17 cellular contexts compared by ENCODE assay signal in genomic region chr4:148735432-148736155, GRCh38.
DNase-seq lines count a peak whose midpoint lies in the region; ATAC-seq, FAIRE-seq and TF ChIP-seq lines count a peak whose summit lies in the region.
"Had no signal": no experiment of that assay in that cellular context is flagged by ENCODE, and none has a peak within 500 bp of the region (broad histone marks: within the 10 kb centered on the region; RNA-seq: fewer than 3 reads in every experiment).

No MANE protein-coding gene starts in this region.

- H3K4me1 Mint-ChIP-seq in activated T-helper 2 cell treated with anti-CD3 and anti-CD28 coated beads, Interferon-gamma antibody, Interleukin-2, Interleukin-4, amounts not matched to agents 10 μg/mL and 5 μg/mL and 100 μg/mL, durations not matched to agents 14 hours and 24 hours and 36 hours (ENCODE audit: low read depth), result no peaks in the 10 kb centered on the region

- intact Hi-C loops in activated T-helper 2 cell treated with anti-CD3 and anti-CD28 coated beads, Interferon-gamma antibody, Interleukin-2, Interleukin-4, amounts not matched to agents 10 μg/mL and 5 μg/mL and 100 μg/mL, durations not matched to agents 14 hours and 24 hours and 36 hours (cut with micrococcal nuclease), result no loop called here

- H3K4me1 ChIP-seq in Peyer's patch, result no peaks in the 10 kb centered on the region
- H3K4me1 ChIP-seq: right atrium auricular region had no signal

- no peaks in the 10 kb centered on the region for H3K36me3 Mint-ChIP-seq in activated T-helper 2 cell treated with anti-CD3 and anti-CD28 coated beads, Interferon-gamma antibody, Interleukin-2, Interleukin-4, amounts not matched to agents 10 μg/mL and 5 μg/mL and 100 μg/mL, durations not matched to agents 14 hours and 24 hours and 36 hours (ENCODE audit: low read depth)

- no peak overlapping the region for H3K4me3 ChIP-seq in Peyer's patch
- H3K4me3 ChIP-seq: K562, right atrium auricular region, thyroid gland had no signal

- no peak overlapping the region for H3K27ac ChIP-seq in Peyer's patch
- H3K27ac ChIP-seq: brain microvascular endothelial cell, right atrium auricular region had no signal

- peak; percentile 8 for DNase-seq in activated T-helper 2 cell treated with anti-CD3 and anti-CD28 coated beads, Interferon-gamma antibody, Interleukin-2, Interleukin-4, amounts not matched to agents 10 μg/mL and 5 μg/mL and 100 μg/mL, durations not matched to agents 14 hours and 24 hours and 36 hours (ENCODE audit: low spot score)
- no peak for DNase-seq in HTR-8/SVneo (ENCODE audit: insufficient read length, low spot score)
- DNase-seq in Peyer's patch, result no peak
- DNase-seq: brain microvascular endothelial cell, GOT3, kidney, NCI-H187, NCI-H748 treated with DMSO at 0.1 percent for 48 hours, SHP77, thyroid gland had no signal

- no peak overlapping the region for H3K27ac Mint-ChIP-seq in activated T-helper 2 cell treated with anti-CD3 and anti-CD28 coated beads, Interferon-gamma antibody, Interleukin-2, Interleukin-4, amounts not matched to agents 10 μg/mL and 5 μg/mL and 100 μg/mL, durations not matched to agents 14 hours and 24 hours and 36 hours

- TF ChIP-seq CTCF in Peyer's patch (IDR thresholded peaks at IDR 0.05), result no peak

- no peak for FAIRE-seq in HTR-8/SVneo (lab: Jason Lieb, UNC)
- FAIRE-seq: K562, kidney, TTC549 had no signal

- peaks cover 3% of the 10 kb centered on the region for H3K9me3 Mint-ChIP-seq in activated T-helper 2 cell treated with anti-CD3 and anti-CD28 coated beads, Interferon-gamma antibody, Interleukin-2, Interleukin-4, amounts not matched to agents 10 μg/mL and 5 μg/mL and 100 μg/mL, durations not matched to agents 14 hours and 24 hours and 36 hours

- no peaks in the 10 kb centered on the region for H3K9me3 ChIP-seq in Peyer's patch
- H3K9me3 ChIP-seq: right atrium auricular region, thyroid gland had no signal

- no peaks in the 10 kb centered on the region for H3K27me3 ChIP-seq in Peyer's patch
- H3K27me3 ChIP-seq: brain microvascular endothelial cell, right atrium auricular region, thyroid gland had no signal

- no peaks in the 10 kb centered on the region for H3K27me3 Mint-ChIP-seq in activated T-helper 2 cell treated with anti-CD3 and anti-CD28 coated beads, Interferon-gamma antibody, Interleukin-2, Interleukin-4, amounts not matched to agents 10 μg/mL and 5 μg/mL and 100 μg/mL, durations not matched to agents 14 hours and 24 hours and 36 hours (ENCODE audit: low read depth)

- ATAC-seq in GM18508 (IDR thresholded peaks at IDR 0.05; ENCODE audit: insufficient read depth, unreplicated experiment), result peak; percentile 92
- ATAC-seq in GM18870 (IDR thresholded peaks at IDR 0.05; ENCODE audit: unreplicated experiment), result peak; percentile 84
- ATAC-seq in HG02938 (IDR thresholded peaks at IDR 0.05; ENCODE audit: unreplicated experiment), result peak; percentile 66
- ATAC-seq in GM18505 (IDR thresholded peaks at IDR 0.05; ENCODE audit: unreplicated experiment), result no peak
- ATAC-seq: K562 had no signal

- H3K36me3 ChIP-seq in Peyer's patch, result no peaks in the 10 kb centered on the region
- H3K36me3 ChIP-seq: brain microvascular endothelial cell, right atrium auricular region, thyroid gland had no signal

- TF ChIP-seq POLR2A in GM18505 (IDR thresholded peaks at IDR 0.05; ENCODE audit: borderline replicate concordance, extremely low read depth, insufficient read depth, insufficient read length) (no peak), Peyer's patch (IDR thresholded peaks at IDR 0.05) (no peak)

- H3K4me3 Mint-ChIP-seq in activated T-helper 2 cell treated with anti-CD3 and anti-CD28 coated beads, Interferon-gamma antibody, Interleukin-2, Interleukin-4, amounts not matched to agents 10 μg/mL and 5 μg/mL and 100 μg/mL, durations not matched to agents 14 hours and 24 hours and 36 hours (ENCODE audit: low read depth), result no peak overlapping the region
